Comparison of ENCODE assay signal across 8 cellular contexts in the genomic region with DNA sequence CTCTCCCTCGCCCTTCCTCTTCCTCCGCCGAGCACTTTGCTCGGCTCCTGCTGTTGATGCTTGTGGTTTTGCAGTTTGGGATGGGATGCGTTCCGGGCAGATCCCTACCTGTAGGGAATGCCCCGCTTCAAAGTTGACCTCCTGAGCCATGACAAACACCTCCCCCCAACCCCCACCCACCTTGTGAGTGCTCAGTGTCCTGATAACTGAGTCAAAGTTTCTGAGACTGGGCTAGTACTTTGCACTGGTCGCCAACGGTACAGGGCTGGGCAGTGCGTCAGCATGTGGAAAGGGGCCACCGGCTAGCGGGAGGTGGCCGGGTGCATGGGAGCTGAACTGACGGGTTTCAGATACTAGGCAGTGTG. TPM values are rescaled to one million over a fixed set of nuclear protein-coding genes. Genes with fewer than 3 reads are reported as not detected.
DNase-seq lines count a peak whose midpoint lies in the region; ATAC-seq, FAIRE-seq and TF ChIP-seq lines count a peak whose summit lies in the region.

No MANE protein-coding gene starts in this region.

- no peaks in the 10 kb centered on the region for H3K9me3 ChIP-seq in HUES48 (ENCODE audit: control insufficient read depth, insufficient read depth, low read length)

- H3K9me3 Mint-ChIP-seq in CD14-positive monocyte (no peaks in the 10 kb centered on the region), natural killer cell (no peaks in the 10 kb centered on the region)
- no peaks in the 10 kb centered on the region for H3K9me3 Mint-ChIP-seq in activated CD8-positive, alpha-beta T cell treated with anti-CD3 and anti-CD28 coated beads for 36 hours

- H3K36me3 Mint-ChIP-seq in CD14-positive monocyte (peaks cover 3 to 4% of the 10 kb centered on the region in 2 donors), natural killer cell (no peaks in the 10 kb centered on the region)
- H3K36me3 Mint-ChIP-seq in activated CD8-positive, alpha-beta T cell treated with anti-CD3 and anti-CD28 coated beads for 36 hours (ENCODE audit: low read depth) = peaks cover 7% of the 10 kb centered on the region

- peaks cover 14% of the 10 kb centered on the region for H3K4me1 ChIP-seq in HUES48 (ENCODE audit: control insufficient read depth, insufficient read depth, low read length)

- H3K4me3 ChIP-seq in HUES48 (ENCODE audit: low read depth, low read length) = peak overlapping the region; percentile 88

- H3K4me3 Mint-ChIP-seq in CD14-positive monocyte (peak overlapping the region; percentile 95 to 99), natural killer cell (peak overlapping the region; percentile 92)
- H3K4me3 Mint-ChIP-seq in activated CD8-positive, alpha-beta T cell treated with anti-CD3 and anti-CD28 coated beads for 36 hours = peak overlapping the region; percentile 98

- peak; percentile 4 for ATAC-seq in GM19455 (IDR thresholded peaks at IDR 0.05; ENCODE audit: unreplicated experiment)
- peak; percentile 6 for ATAC-seq in activated CD8-positive, alpha-beta T cell treated with anti-CD3 and anti-CD28 coated beads for 36 hours
- peak in 2 of 3 donors; percentile 1 to 9 for ATAC-seq in natural killer cell

- TF ChIP-seq CTCF in CD14-positive monocyte (IDR thresholded peaks at IDR 0.05) = no peak
- TF ChIP-seq CTCF in activated CD8-positive, alpha-beta T cell treated with anti-CD3 and anti-CD28 coated beads for 36 hours (IDR thresholded peaks at IDR 0.05) = no peak
- no peak for TF ChIP-seq CTCF in natural killer cell (IDR thresholded peaks at IDR 0.05)

- FAIRE-seq in urothelium cell line (lab: Jason Lieb, UNC) = peak; percentile 58

- H3K27ac Mint-ChIP-seq in CD14-positive monocyte = peak overlapping the region; percentile 71 to 92 (median 83)
- H3K27ac Mint-ChIP-seq in activated CD8-positive, alpha-beta T cell treated with anti-CD3 and anti-CD28 coated beads for 36 hours = peak overlapping the region; percentile 99
- peak overlapping the region; percentile 86 to 98 for H3K27ac Mint-ChIP-seq in natural killer cell

- POLR2A ChIA-PET in activated CD8-positive, alpha-beta T cell treated with anti-CD3 and anti-CD28 coated beads for 36 hours (lab: Charles Lee) = interaction anchor here (0.6 to 1.0 kb wide), 3 partner anchors 44 to 138 kb away, joined by 3 read pairs; a partner anchor contains a TSS

- H3K27ac ChIP-seq in HUES48 (ENCODE audit: low read depth, low read length) = peak overlapping the region; percentile 90

- H3K4me1 Mint-ChIP-seq in CD14-positive monocyte = peaks cover 32% of the 10 kb centered on the region
- H3K4me1 Mint-ChIP-seq in activated CD8-positive, alpha-beta T cell treated with anti-CD3 and anti-CD28 coated beads for 36 hours (ENCODE audit: low read depth) = peaks cover 64% of the 10 kb centered on the region
- H3K4me1 Mint-ChIP-seq in natural killer cell = peaks cover 40 to 66% of the 10 kb centered on the region in 2 donors

- H3K27me3 Mint-ChIP-seq in CD14-positive monocyte (ENCODE audit: low read depth in 3 of 3) = no peaks in the 10 kb centered on the region
- H3K27me3 Mint-ChIP-seq in activated CD8-positive, alpha-beta T cell treated with anti-CD3 and anti-CD28 coated beads for 36 hours = no peaks in the 10 kb centered on the region
- no peaks in the 10 kb centered on the region for H3K27me3 Mint-ChIP-seq in natural killer cell (ENCODE audit: low read depth in 2 of 2)

- no peak overlapping the region for H3K9ac ChIP-seq in HUES48 (ENCODE audit: low read depth, low read length)

- no peaks in the 10 kb centered on the region for H3K36me3 ChIP-seq in HUES48 (ENCODE audit: control insufficient read depth, insufficient read depth, low read length)

- intact Hi-C loops in CD14-positive monocyte (cut with micrococcal nuclease) = loop anchor here in 1 of 2 donors (10.0 kb wide), 1 partner anchor 295 kb away; a partner anchor contains a TSS
- intact Hi-C loops in activated CD8-positive, alpha-beta T cell treated with anti-CD3 and anti-CD28 coated beads for 36 hours (cut with micrococcal nuclease) = no loop called here
- intact Hi-C loops in natural killer cell (cut with micrococcal nuclease) = loop anchor here (10.0 kb wide), 1 partner anchor 295 kb away; a partner anchor contains a TSS

- no peak for DNase-seq in CD14-positive monocyte (ENCODE audit: low spot score)
- peak; percentile 62 for DNase-seq in activated CD8-positive, alpha-beta T cell treated with anti-CD3 and anti-CD28 coated beads for 36 hours
- peak; percentile 31 for DNase-seq in fibroblast of gingiva (ENCODE audit: low read depth)
- no peak for DNase-seq in natural killer cell
- peak; percentile 48 for DNase-seq in urothelium cell line (ENCODE audit: low spot score)
- DNase-seq in cerebellar nuclear complex (lab: John Stamatoyannopoulos, UW) = no peak

- CTCF ChIA-PET in activated CD8-positive, alpha-beta T cell treated with anti-CD3 and anti-CD28 coated beads for 36 hours (lab: Charles Lee) = no interaction called here

- H3K27me3 ChIP-seq in HUES48 (ENCODE audit: control insufficient read depth, insufficient read depth, low read length) = peaks cover 3% of the 10 kb centered on the region; the same call in 1 of the 2 replicates

RNA-seq across cellular contexts. Expression of a gene that starts 0.8 kb away (rescaled TPM):
- 10 to 100 TPM; 63.3 to 75.3 TPM for polyA plus RNA-seq in CD14-positive monocyte
- total RNA-seq in activated CD8-positive, alpha-beta T cell treated with anti-CD3 and anti-CD28 coated beads for 36 hours = 10 to 100 TPM; 26.9 to 29.4 TPM
- 100 to 1,000 TPM; 145 to 168 (median 153) TPM for total RNA-seq in natural killer cell

Comparison
In these comparisons a context has a peak if more than half of its experiments do, and no peak if none do; other contexts are left out.
1. DNase-seq: peak in activated CD8-positive, alpha-beta T cell treated with anti-CD3 and anti-CD28 coated beads for 36 hours (single experiment), fibroblast of gingiva (single experiment) and urothelium cell line (single experiment); none in CD14-positive monocyte (single experiment), natural killer cell (single experiment) and cerebellar nuclear complex (0 of 2).
2. RNA of a gene that starts 0.8 kb away (total RNA-seq): 145 to 168 TPM in natural killer cell; 26.9 to 29.4 TPM in activated CD8-positive, alpha-beta T cell treated with anti-CD3 and anti-CD28 coated beads for 36 hours; every median in the first group is over 4 times any median in the second.
3. Peak in every context shown above with its lines, with median percentiles within 50 percentile points of each other: H3K27ac Mint-ChIP-seq, H3K4me3 Mint-ChIP-seq and ATAC-seq.